9 cellular contexts compared by ENCODE assay signal in the genomic region with DNA sequence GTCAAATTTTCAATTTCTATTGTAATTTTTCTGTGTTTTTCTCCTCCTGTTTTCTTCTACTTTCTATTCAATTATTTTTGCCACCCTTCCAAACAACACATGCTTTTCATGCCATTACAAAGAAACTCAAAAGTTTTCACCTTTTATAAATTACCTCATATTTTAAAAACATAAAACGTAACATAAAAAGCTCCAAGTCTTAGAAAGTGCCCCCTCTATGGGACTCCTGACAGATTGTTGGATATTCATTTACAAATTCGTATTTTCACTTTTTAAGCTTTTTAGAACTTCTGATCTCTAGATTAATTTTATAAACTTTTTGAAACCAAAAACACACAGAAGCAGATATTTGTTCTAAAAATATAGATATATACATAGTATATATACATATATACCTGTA. TPM values are rescaled to one million over a fixed set of nuclear protein-coding genes. Genes with fewer than 3 reads are reported as not detected.
DNase-seq lines count a peak whose midpoint lies in the region; ATAC-seq and TF ChIP-seq lines count a peak whose summit lies in the region.
"Had no signal": no experiment of that assay in that cellular context is flagged by ENCODE, and none has a peak within 500 bp of the region (broad histone marks: within the 10 kb centered on the region; RNA-seq: fewer than 3 reads in every experiment).

No MANE protein-coding gene starts in this region.

- H3K27me3 ChIP-seq in Caco-2 (replicated peaks; ENCODE audit: control insufficient read depth, insufficient read depth, low read length) = no peaks in the 10 kb centered on the region
- no peaks in the 10 kb centered on the region for H3K27me3 ChIP-seq in RWPE2 (ENCODE audit: insufficient read depth, poor library complexity, severe bottlenecking)
- no peaks in the 10 kb centered on the region for H3K27me3 ChIP-seq in rectal smooth muscle tissue (ENCODE audit: control insufficient read depth, insufficient read depth, low read length)
- no peaks in the 10 kb centered on the region for H3K27me3 ChIP-seq in CD8-positive, alpha-beta memory T cell (ENCODE audit: insufficient read depth, low read length, poor library complexity, severe bottlenecking)

- TF ChIP-seq CTCF in Caco-2 (IDR thresholded peaks at IDR 0.05; ENCODE audit: insufficient read depth in 1 of 2, low read depth in 1 of 2, low read length in 1 of 2, severe bottlenecking in 1 of 2, unreplicated experiment in 1 of 2) = peak in 1 of 2 experiments; percentile 38
- TF ChIP-seq CTCF in RWPE2 (IDR thresholded peaks at IDR 0.05; ENCODE audit: poor library complexity, severe bottlenecking) = peak; percentile 37
- TF ChIP-seq CTCF in fibroblast of pulmonary artery (IDR thresholded peaks at IDR 0.05; ENCODE audit: low read length, missing control alignments) = peak; percentile 57

- no peak overlapping the region for H3K9ac ChIP-seq in rectal smooth muscle tissue (ENCODE audit: low read length)

- ATAC-seq in RWPE2 (ENCODE audit: low read depth) (no peak), HG03342 (IDR thresholded peaks at IDR 0.05; ENCODE audit: unreplicated experiment) (no peak)

- H3K9me3 ChIP-seq in Caco-2 (no peaks in the 10 kb centered on the region), RWPE2 (ENCODE audit: severe bottlenecking) (no peaks in the 10 kb centered on the region)
- H3K9me3 ChIP-seq in CD8-positive, alpha-beta memory T cell (ENCODE audit: low read length) = no peaks in the 10 kb centered on the region

- peaks cover 35% of the 10 kb centered on the region for H3K4me1 Mint-ChIP-seq in Caco-2 (ENCODE audit: low read depth, unreplicated experiment)
- H3K4me1 Mint-ChIP-seq in CD8-positive, alpha-beta memory T cell = peaks cover 10 to 13% (median 11%) of the 10 kb centered on the region in 3 donors

- no peaks in the 10 kb centered on the region for H3K9me3 Mint-ChIP-seq in Caco-2 (ENCODE audit: unreplicated experiment)
- no peaks in the 10 kb centered on the region for H3K9me3 Mint-ChIP-seq in CD8-positive, alpha-beta memory T cell
- H3K9me3 Mint-ChIP-seq: activated CD4-positive, alpha-beta memory T cell treated with anti-CD3 and anti-CD28 coated beads, Interleukin-2, amount 10 ng/mL, durations not matched to agents 7 days and 5 days had no signal

- H3K27me3 Mint-ChIP-seq in Caco-2 (ENCODE audit: insufficient read depth, unreplicated experiment) = no peaks in the 10 kb centered on the region
- peaks cover 8 to 15% of the 10 kb centered on the region in 2 donors for H3K27me3 Mint-ChIP-seq in CD8-positive, alpha-beta memory T cell

- H3K27ac Mint-ChIP-seq in Caco-2 (ENCODE audit: unreplicated experiment) = no peak overlapping the region
- H3K27ac Mint-ChIP-seq in CD8-positive, alpha-beta memory T cell = no peak overlapping the region
- H3K27ac Mint-ChIP-seq: activated CD4-positive, alpha-beta memory T cell treated with anti-CD3 and anti-CD28 coated beads, Interleukin-2, amount 10 ng/mL, durations not matched to agents 7 days and 5 days had no signal

- no peak for DNase-seq in Caco-2
- no peak for DNase-seq in RWPE2 (ENCODE audit: low spot score)
- DNase-seq in fibroblast of pulmonary artery (ENCODE audit: low read depth) = peak; percentile 65
- DNase-seq in activated naive CD4-positive, alpha-beta T cell treated with Interleukin-2 at 50 U/mL for 16 hours = no peak
- no peak for DNase-seq in iPS-NIHi11 (ENCODE audit: low spot score)
- no peak for DNase-seq in CD8-positive, alpha-beta memory T cell
- DNase-seq: activated CD4-positive, alpha-beta memory T cell treated with anti-CD3 and anti-CD28 coated beads, Interleukin-2, amount 10 ng/mL, durations not matched to agents 7 days and 5 days had no signal

- H3K4me3 ChIP-seq in Caco-2 (ENCODE audit: low read depth, low read length) (peak overlapping the region; percentile 66), RWPE2 (ENCODE audit: severe bottlenecking) (peak overlapping the region; percentile 3), fibroblast of pulmonary artery (replicated peaks; ENCODE audit: low read depth, low read length) (peak overlapping the region; percentile 89), rectal smooth muscle tissue (ENCODE audit: low read length) (peak overlapping the region; percentile 76)
- no peak overlapping the region for H3K4me3 ChIP-seq in CD8-positive, alpha-beta memory T cell (ENCODE audit: low read length)

- no peak overlapping the region for H3K27ac ChIP-seq in RWPE2 (ENCODE audit: poor library complexity, severe bottlenecking)
- H3K27ac ChIP-seq in rectal smooth muscle tissue (ENCODE audit: low read depth, low read length) = peak overlapping the region; percentile 21
- H3K27ac ChIP-seq in CD8-positive, alpha-beta memory T cell (ENCODE audit: low read depth, low read length) = no peak overlapping the region

- POLR2A ChIA-PET in Caco-2 (lab: Charles Lee) = interaction anchor here (1.6 kb wide), 1 partner anchor 262 kb away, joined by 5 read pairs; no protein-coding TSS in a partner anchor
- POLR2A ChIA-PET in CD8-positive, alpha-beta memory T cell (lab: Charles Lee) = no interaction called here

- H3K4me1 ChIP-seq in Caco-2 (peaks cover 36% of the 10 kb centered on the region), RWPE2 (ENCODE audit: insufficient read depth, poor library complexity, severe bottlenecking) (no peaks in the 10 kb centered on the region), rectal smooth muscle tissue (ENCODE audit: control insufficient read depth, insufficient read depth, low read length) (no peaks in the 10 kb centered on the region)
- H3K4me1 ChIP-seq in CD8-positive, alpha-beta memory T cell (ENCODE audit: insufficient read depth, low read length) = no peaks in the 10 kb centered on the region

- CTCF ChIA-PET in Caco-2 (lab: Charles Lee) = interaction anchor here (0.6 to 2.9 kb wide), 3 partner anchors 36 to 333 kb away, joined by 3 to 25 read pairs (median 4); no protein-coding TSS in a partner anchor
- CTCF ChIA-PET in CD8-positive, alpha-beta memory T cell (lab: Charles Lee) = no interaction called here

- intact Hi-C loops in Caco-2 (cut with micrococcal nuclease; ENCODE audit: unreplicated experiment) = loop anchor here (2.0 to 5.0 kb wide), 2 partner anchors 15 to 86 kb away; no protein-coding TSS in a partner anchor

- peaks cover 6% of the 10 kb centered on the region for H3K36me3 Mint-ChIP-seq in Caco-2 (ENCODE audit: insufficient read depth, unreplicated experiment)
- no peaks in the 10 kb centered on the region for H3K36me3 Mint-ChIP-seq in CD8-positive, alpha-beta memory T cell

- H3K36me3 ChIP-seq in Caco-2 (ENCODE audit: control insufficient read depth, insufficient read depth, low read length) (no peaks in the 10 kb centered on the region), RWPE2 (ENCODE audit: low read depth) (no peaks in the 10 kb centered on the region), rectal smooth muscle tissue (ENCODE audit: control insufficient read depth, insufficient read depth, low read length) (no peaks in the 10 kb centered on the region)
- H3K36me3 ChIP-seq in CD8-positive, alpha-beta memory T cell (ENCODE audit: insufficient read depth, low read length) = no peaks in the 10 kb centered on the region

- BruUV-seq in Caco-2 (replicated peaks; lab: Mats Ljungman, UMichigan) = no TSS peak

- peak overlapping the region; percentile 92 for H3K4me3 Mint-ChIP-seq in Caco-2 (ENCODE audit: unreplicated experiment)
- H3K4me3 Mint-ChIP-seq in CD8-positive, alpha-beta memory T cell = no peak overlapping the region
- H3K4me3 Mint-ChIP-seq: activated CD4-positive, alpha-beta memory T cell treated with anti-CD3 and anti-CD28 coated beads, Interleukin-2, amount 10 ng/mL, durations not matched to agents 7 days and 5 days had no signal

RNA-seq across cellular contexts. Expression of gene COL5A2, which starts 1.6 kb away (rescaled TPM):
- total RNA-seq in Caco-2 (2022) = 190 and 244 TPM in 2 replicates
- total RNA-seq in CD8-positive, alpha-beta memory T cell = 1 to 10 TPM in 1 of 2 experiments, under 1 TPM in 1; 0.66 to 1.2 TPM
- not detected for polyA plus RNA-seq in CD8-positive, alpha-beta memory T cell

Comparison
In these comparisons a context has a peak if more than half of its experiments do, and no peak if none do; other contexts are left out.
1. RNA of gene COL5A2, which starts 1.6 kb away (total RNA-seq): 190 to 244 TPM in Caco-2; 0.66 to 1.2 TPM in CD8-positive, alpha-beta memory T cell; every median in the first group is over 10 times any median in the second.